15 cellular contexts compared by ENCODE assay signal in the genomic region with DNA sequence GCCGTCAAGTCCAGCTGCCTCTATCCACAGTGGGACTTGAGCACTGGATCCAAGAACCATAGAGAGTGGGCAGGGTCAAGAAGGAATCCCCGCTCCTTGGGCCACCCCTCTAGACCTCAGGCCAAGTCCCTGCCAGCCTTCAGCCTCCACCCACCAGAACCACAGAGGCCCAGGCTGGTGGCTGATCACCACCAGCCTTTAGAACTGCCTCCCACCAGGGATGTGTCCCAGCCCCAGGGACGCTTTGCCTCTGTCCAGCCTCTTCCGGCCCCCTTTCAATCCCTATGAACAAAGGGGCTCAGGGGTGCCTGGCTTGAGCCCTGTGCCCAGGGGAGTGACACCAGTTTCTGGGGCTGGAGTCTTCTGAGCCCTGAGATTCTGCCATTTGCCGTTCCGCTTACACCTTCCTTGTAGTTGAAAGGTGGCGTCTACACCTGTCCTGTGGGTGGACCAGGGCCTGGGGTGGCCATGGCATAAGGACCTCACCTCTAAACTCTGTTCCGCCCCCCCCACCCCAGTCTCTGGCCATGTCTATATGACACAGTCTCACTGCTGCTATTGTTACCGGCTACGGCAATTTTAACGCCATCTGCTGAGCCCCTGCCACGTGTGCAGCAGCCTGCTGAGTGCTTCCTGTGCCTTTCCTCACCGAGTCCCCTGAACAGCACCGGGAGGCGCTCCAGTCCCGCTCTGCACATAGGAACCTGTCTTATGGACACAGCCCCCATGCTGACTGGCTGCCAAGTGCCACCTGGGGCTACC. TPM values are rescaled to one million over a fixed set of nuclear protein-coding genes. Genes with fewer than 3 reads are reported as not detected.
DNase-seq lines count a peak whose midpoint lies in the region; ATAC-seq and TF ChIP-seq lines count a peak whose summit lies in the region.
"Had no signal": no experiment of that assay in that cellular context is flagged by ENCODE, and none has a peak within 500 bp of the region (broad histone marks: within the 10 kb centered on the region; RNA-seq: fewer than 3 reads in every experiment).

No MANE protein-coding gene starts in this region.

- H3K27ac ChIP-seq in smooth muscle cell (ENCODE audit: low read depth): peak overlapping the region; percentile 90
- H3K27ac ChIP-seq: pancreas had no signal

- peak overlapping the region; percentile 52 for H3K9ac ChIP-seq in smooth muscle cell (ENCODE audit: low read depth)

- peak overlapping the region; percentile 12 for H3K4me2 ChIP-seq in smooth muscle cell

- no peak overlapping the region for H2AFZ ChIP-seq in smooth muscle cell (ENCODE audit: low read depth)

- peaks cover 21% of the 10 kb centered on the region for H3K4me1 ChIP-seq in smooth muscle cell (ENCODE audit: low read depth)
- H3K4me1 ChIP-seq: pancreas had no signal

- peak; percentile 41 for DNase-seq in activated effector memory CD4-positive, alpha-beta T cell treated with anti-CD3 and anti-CD28 coated beads, Interleukin-2, amount 50 U/mL, for 16 hours
- no peak for DNase-seq in activated effector memory CD4-positive, alpha-beta T cell treated with Interleukin-2 at 50 U/mL for 16 hours
- DNase-seq in NCI-H524 (lab: John Stamatoyannopoulos, UW): peak; percentile 94 to 96
- DNase-seq in left ventricle myocardium superior: peak; percentile 18
- no peak for DNase-seq in smooth muscle cell (lab: John Stamatoyannopoulos, UW; ENCODE audit: unreplicated experiment)
- no peak for DNase-seq in UCSD-AML1 (lab: John Stamatoyannopoulos, UW; ENCODE audit: unreplicated experiment)
- DNase-seq in activated CD4-positive, CD25-positive, alpha-beta regulatory T cell treated with anti-CD3 and anti-CD28 coated beads, Interleukin-2, amount 50 U/mL, for 72 hours: no peak
- no peak for DNase-seq in activated CD4-positive, alpha-beta T cell treated with anti-CD3 and anti-CD28 coated beads for 4 hours
- DNase-seq: Kasumi-1; stimulated activated naive CD4-positive, alpha-beta T cell treated with Interleukin-2 at 50 U/mL for 16 hours had no signal

- H3K79me2 ChIP-seq in smooth muscle cell (ENCODE audit: low read depth): no peaks in the 10 kb centered on the region

- TF ChIP-seq CTCF in smooth muscle cell (IDR thresholded peaks at IDR 0.05; ENCODE audit: borderline replicate concordance, insufficient read depth, poor library complexity, severe bottlenecking): no peak

- intact Hi-C loops in left ventricle myocardium superior (cut with micrococcal nuclease): no loop called here

- no peaks in the 10 kb centered on the region for H3K9me3 ChIP-seq in smooth muscle cell (replicated peaks; ENCODE audit: low read depth)
- H3K9me3 ChIP-seq: pancreas had no signal

- no peak overlapping the region for H3K4me3 ChIP-seq in smooth muscle cell
- H3K4me3 ChIP-seq: pancreas had no signal

- H3F3A ChIP-seq in smooth muscle cell (ENCODE audit: low read depth): peaks cover 3% of the 10 kb centered on the region

- 91% methylated on average over 16 of the region's 16 CpGs for WGBS in smooth muscle cell (ENCODE audit: low lambda C conversion rate)

- H3K36me3 ChIP-seq in smooth muscle cell (ENCODE audit: low read depth): peaks cover 1% of the 10 kb centered on the region

- ATAC-seq in left ventricle myocardium superior: no peak

- no peaks in the 10 kb centered on the region for H4K20me1 ChIP-seq in smooth muscle cell (ENCODE audit: low read depth)

- H3K27me3 ChIP-seq in smooth muscle cell (ENCODE audit: low read depth): no peaks in the 10 kb centered on the region
- H3K27me3 ChIP-seq: pancreas had no signal

RNA-seq across cellular contexts. Expression of a gene that starts 35.7 kb away (rescaled TPM):
- total RNA-seq in left ventricle myocardium superior: not detected
- not detected in 2 replicates for total RNA-seq in smooth muscle cell
- polyA plus RNA-seq in smooth muscle cell: 0.46 and 0.74 TPM in 2 replicates
- total RNA-seq: activated CD8-positive, alpha-beta memory T cell treated with anti-CD3 and anti-CD28 coated beads for 36 hours; T-helper 1 cell treated with Interleukin-12 subunit alpha and Interleukin-12 subunit beta and Interleukin-4 antibody, amounts not matched to agents 30 ng/mL and 1 ng/mL, for 36 hours had no signal
- polyA plus RNA-seq: BJ had no signal

RNA-seq across cellular contexts. Expression of a gene that starts 42.5 kb away (rescaled TPM):
- not detected for total RNA-seq in left ventricle myocardium superior
- total RNA-seq in smooth muscle cell: 0.27 TPM in 1 of 2 replicates, not detected in the other
- not detected in 2 replicates for polyA plus RNA-seq in smooth muscle cell
- total RNA-seq: activated CD8-positive, alpha-beta memory T cell treated with anti-CD3 and anti-CD28 coated beads for 36 hours; frontal cortex; T-helper 1 cell treated with Interleukin-12 subunit alpha and Interleukin-12 subunit beta and Interleukin-4 antibody, amounts not matched to agents 30 ng/mL and 1 ng/mL, for 36 hours had no signal
- polyA plus RNA-seq: BJ had no signal

Comparison
In these comparisons a context has a peak if more than half of its experiments do, and no peak if none do; other contexts are left out.
1. DNase-seq: peak in activated effector memory CD4-positive, alpha-beta T cell treated with anti-CD3 and anti-CD28 coated beads, Interleukin-2, amount 50 U/mL, for 16 hours (single experiment), NCI-H524 (2 of 2) and left ventricle myocardium superior (single experiment); none in activated effector memory CD4-positive, alpha-beta T cell treated with Interleukin-2 at 50 U/mL for 16 hours (single experiment), smooth muscle cell (single experiment), UCSD-AML1 (single experiment), activated CD4-positive, CD25-positive, alpha-beta regulatory T cell treated with anti-CD3 and anti-CD28 coated beads, Interleukin-2, amount 50 U/mL, for 72 hours (single experiment) and activated CD4-positive, alpha-beta T cell treated with anti-CD3 and anti-CD28 coated beads for 4 hours (0 of 2).